Comparison of ENCODE assay signal across 18 cellular contexts in genomic region chr2:143223556-143223955, GRCh38.
"Had no signal": no experiment of that assay in that cellular context is flagged by ENCODE, and none has a peak within 500 bp of the region (broad histone marks: within the 10 kb centered on the region; RNA-seq: fewer than 3 reads in every experiment).

No MANE protein-coding gene starts in this region.

- H3K27ac Mint-ChIP-seq: activated B cell treated with CpG ODN at 0.5 μM for 24 hours; activated T-helper 2 cell treated with anti-CD3 and anti-CD28 coated beads, Interferon-gamma antibody, Interleukin-2, Interleukin-4, amounts not matched to agents 10 μg/mL and 5 μg/mL and 100 μg/mL, durations not matched to agents 14 hours and 24 hours and 36 hours had no signal

- H3K4me1 ChIP-seq: body of pancreas, esophagus squamous epithelium, heart right ventricle, tibial artery had no signal

- H3K36me3 Mint-ChIP-seq: natural killer cell treated with Interleukin-12 subunit alpha and Interleukin-12 subunit beta and Interleukin-15 and Interleukin-18, amount 100 ng/mL, for 72 hours had no signal

- H3K36me3 ChIP-seq: esophagus squamous epithelium, heart right ventricle, tibial artery had no signal

- H3K4me3 ChIP-seq: body of pancreas, esophagus squamous epithelium, heart right ventricle, smooth muscle cell, tibial artery had no signal

- H3K9me3 ChIP-seq: body of pancreas, esophagus squamous epithelium, heart right ventricle, tibial artery had no signal

- ATAC-seq: body of pancreas; heart right ventricle; left ventricle myocardium superior; natural killer cell treated with Interleukin-12 subunit alpha and Interleukin-12 subunit beta and Interleukin-15 and Interleukin-18, amount 100 ng/mL, for 72 hours; sciatic nerve had no signal

- H3K27me3 ChIP-seq: body of pancreas, esophagus squamous epithelium, heart right ventricle, tibial artery had no signal

- H3K27ac ChIP-seq: body of pancreas, esophagus squamous epithelium, heart right ventricle, tibial artery had no signal

- H3K4me3 Mint-ChIP-seq: activated B cell treated with CpG ODN at 0.5 μM for 24 hours; activated CD4-positive, alpha-beta T cell treated with anti-CD3 and anti-CD28 coated beads, Interleukin-2, amount 10 ng/mL, durations not matched to agents 7 days and 5 days; natural killer cell treated with Interleukin-12 subunit alpha and Interleukin-12 subunit beta and Interleukin-15 and Interleukin-18, amount 100 ng/mL, for 72 hours had no signal

- H3K9me3 Mint-ChIP-seq: activated B cell treated with CpG ODN at 0.5 μM for 24 hours; activated CD4-positive, alpha-beta T cell treated with anti-CD3 and anti-CD28 coated beads, Interleukin-2, amount 10 ng/mL, durations not matched to agents 7 days and 5 days; activated T-helper 2 cell treated with anti-CD3 and anti-CD28 coated beads, Interferon-gamma antibody, Interleukin-2, Interleukin-4, amounts not matched to agents 10 μg/mL and 5 μg/mL and 100 μg/mL, durations not matched to agents 14 hours and 24 hours and 36 hours; natural killer cell treated with Interleukin-12 subunit alpha and Interleukin-12 subunit beta and Interleukin-15 and Interleukin-18, amount 100 ng/mL, for 72 hours had no signal

- H3K27me3 Mint-ChIP-seq: activated B cell treated with CpG ODN at 0.5 μM for 24 hours; activated CD4-positive, alpha-beta T cell treated with anti-CD3 and anti-CD28 coated beads, Interleukin-2, amount 10 ng/mL, durations not matched to agents 7 days and 5 days; natural killer cell treated with Interleukin-12 subunit alpha and Interleukin-12 subunit beta and Interleukin-15 and Interleukin-18, amount 100 ng/mL, for 72 hours had no signal

- DNase-seq: activated B cell treated with CpG ODN at 0.5 μM for 24 hours; activated CD4-positive, alpha-beta T cell treated with anti-CD3 and anti-CD28 coated beads, Interleukin-2, amount 10 ng/mL, durations not matched to agents 7 days and 5 days; activated CD8-positive, alpha-beta memory T cell treated with anti-CD3 and anti-CD28 coated beads for 24 hours; activated CD8-positive, alpha-beta memory T cell treated with anti-CD3 and anti-CD28 coated beads, Interleukin-2, amount 50 U/mL, for 48 hours; activated naive CD4-positive, alpha-beta T cell treated with anti-CD3 and anti-CD28 coated beads, Interleukin-2, amount 50 U/mL, for 16 hours; body of pancreas; dermis blood vessel endothelial cell; effector memory CD4-positive, alpha-beta T cell; esophagus squamous epithelium; heart right ventricle; left ventricle myocardium superior; stimulated activated CD4-positive, alpha-beta T cell treated with anti-CD3 and anti-CD28 coated beads, Interleukin-4, amount 100 ng/mL, for 24 hours; stimulated activated naive CD4-positive, alpha-beta T cell; tibial artery had no signal
